Comparison of ENCODE assay signal across 15 cellular contexts in the genomic region with DNA sequence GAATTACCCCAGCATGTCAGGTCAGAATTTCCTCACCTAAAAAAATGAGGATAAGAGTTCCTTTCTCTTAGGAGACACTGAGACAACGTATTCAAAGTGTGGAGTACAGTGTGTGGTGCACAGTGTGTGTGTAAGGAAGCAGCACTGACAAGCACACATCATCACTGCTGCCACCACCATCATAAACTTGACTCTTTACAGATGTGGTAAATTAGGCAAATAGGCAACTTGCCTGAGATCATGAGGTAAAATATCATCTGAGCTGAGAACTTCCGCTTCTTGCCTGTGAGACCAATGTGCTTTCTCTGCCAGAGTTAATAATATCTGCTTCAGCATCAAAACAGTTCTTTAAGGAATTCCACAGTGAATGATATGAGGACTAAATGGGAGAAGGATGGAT. TPM values are rescaled to one million over a fixed set of nuclear protein-coding genes. Genes with fewer than 3 reads are reported as not detected.
DNase-seq lines count a peak whose midpoint lies in the region; TF ChIP-seq lines count a peak whose summit lies in the region.
"Had no signal": no experiment of that assay in that cellular context is flagged by ENCODE, and none has a peak within 500 bp of the region (broad histone marks: within the 10 kb centered on the region; RNA-seq: fewer than 3 reads in every experiment).

No MANE protein-coding gene starts in this region.

- H3K4me3 Mint-ChIP-seq in mesothelial cell of epicardium = no peak overlapping the region
- H3K4me3 Mint-ChIP-seq: activated naive CD8-positive, alpha-beta T cell treated with anti-CD3 and anti-CD28 coated beads for 36 hours; immature natural killer cell had no signal

- H3K4me3 ChIP-seq in brain microvascular endothelial cell (ENCODE audit: low read depth, low read length) = no peak overlapping the region
- no peak overlapping the region for H3K4me3 ChIP-seq in effector memory CD4-positive, alpha-beta T cell (ENCODE audit: insufficient read depth, low read depth, low read length, poor library complexity, severe bottlenecking)
- H3K4me3 ChIP-seq: pancreas had no signal

- H3K27me3 Mint-ChIP-seq in mesothelial cell of epicardium (ENCODE audit: low read depth) = no peaks in the 10 kb centered on the region
- H3K27me3 Mint-ChIP-seq: activated naive CD8-positive, alpha-beta T cell treated with anti-CD3 and anti-CD28 coated beads for 36 hours had no signal

- H3K36me3 ChIP-seq in brain microvascular endothelial cell (replicated peaks) = no peaks in the 10 kb centered on the region
- H3K36me3 ChIP-seq in effector memory CD4-positive, alpha-beta T cell (ENCODE audit: control insufficient read depth, insufficient read depth, low read length) = no peaks in the 10 kb centered on the region
- H3K36me3 ChIP-seq: pancreas had no signal

- H3K36me3 Mint-ChIP-seq in mesothelial cell of epicardium = no peaks in the 10 kb centered on the region

- DNase-seq in AG08395 (ENCODE audit: low spot score) (peak; percentile 39), HCEC 1CT (peak; percentile 53), brain microvascular endothelial cell (no peak), mesothelial cell of epicardium (ENCODE audit: low spot score in 2 of 2, unreplicated experiment in 2 of 2) (no peak), NCI-H2081 (lab: John Stamatoyannopoulos, UW) (no peak), SKM-1 (lab: John Stamatoyannopoulos, UW; ENCODE audit: unreplicated experiment) (no peak), NCI-H1048 (lab: John Stamatoyannopoulos, UW) (no peak)
- no peak for DNase-seq in effector memory CD4-positive, alpha-beta T cell
- DNase-seq: activated CD4-positive, alpha-beta T cell treated with anti-CD3 and anti-CD28 coated beads for 1 hour; activated naive CD8-positive, alpha-beta T cell treated with anti-CD3 and anti-CD28 coated beads for 36 hours; immature natural killer cell; NCI-H1092 treated with DMSO at 0.1 percent for 48 hours; NCI-H345; pancreas; substantia nigra had no signal

- TF ChIP-seq CTCF in brain microvascular endothelial cell (IDR thresholded peaks at IDR 0.05; ENCODE audit: low read depth, low read length, missing control alignments) (no peak), mesothelial cell of epicardium (IDR thresholded peaks at IDR 0.05; ENCODE audit: unreplicated experiment) (no peak)

- no peaks in the 10 kb centered on the region for H3K9me3 Mint-ChIP-seq in mesothelial cell of epicardium
- H3K9me3 Mint-ChIP-seq: activated naive CD8-positive, alpha-beta T cell treated with anti-CD3 and anti-CD28 coated beads for 36 hours; immature natural killer cell had no signal

- in situ Hi-C loops in brain microvascular endothelial cell (cut with HindIII; ENCODE audit: low pct_ligation_motif_present, low sequenced_read_pairs) = no loop called here

- H3K4me1 ChIP-seq in effector memory CD4-positive, alpha-beta T cell (ENCODE audit: control insufficient read depth, insufficient read depth, low read length, poor library complexity, severe bottlenecking) = no peaks in the 10 kb centered on the region

- H3K27me3 ChIP-seq in brain microvascular endothelial cell (replicated peaks) = no peaks in the 10 kb centered on the region
- H3K27me3 ChIP-seq in effector memory CD4-positive, alpha-beta T cell (replicated peaks; ENCODE audit: control insufficient read depth, insufficient read depth, low read length, poor library complexity, severe bottlenecking) = no peaks in the 10 kb centered on the region
- H3K27me3 ChIP-seq: pancreas had no signal

- peak overlapping the region; percentile 80 for H3K27ac Mint-ChIP-seq in mesothelial cell of epicardium
- H3K27ac Mint-ChIP-seq: activated naive CD8-positive, alpha-beta T cell treated with anti-CD3 and anti-CD28 coated beads for 36 hours; immature natural killer cell had no signal

- peaks cover 74% of the 10 kb centered on the region for H3K4me1 Mint-ChIP-seq in mesothelial cell of epicardium
- H3K4me1 Mint-ChIP-seq: immature natural killer cell had no signal

- H3K27ac ChIP-seq in brain microvascular endothelial cell = peak overlapping the region; percentile 70
- no peak overlapping the region for H3K27ac ChIP-seq in effector memory CD4-positive, alpha-beta T cell (ENCODE audit: insufficient read depth, low read length, poor library complexity, severe bottlenecking)
- H3K27ac ChIP-seq: pancreas had no signal

- no peaks in the 10 kb centered on the region for H3K9me3 ChIP-seq in effector memory CD4-positive, alpha-beta T cell (ENCODE audit: control insufficient read depth, low read length)
- H3K9me3 ChIP-seq: pancreas had no signal

RNA-seq across cellular contexts. Expression of gene LYRM4, which starts 52.7 kb away (rescaled TPM):
- total RNA-seq in mesothelial cell of epicardium = 35.5 to 40.6 TPM (median 37.4 TPM) in 3 replicates

RNA-seq across cellular contexts. Expression of gene FARS2, which starts 53.3 kb away (rescaled TPM):
- 19.8 to 20.1 TPM (median 19.9 TPM) in 3 replicates for total RNA-seq in mesothelial cell of epicardium

Comparison
In these comparisons a context has a peak if more than half of its experiments do, and no peak if none do; other contexts are left out.
1. DNase-seq: peak in AG08395 (single experiment) and HCEC 1CT (single experiment); none in brain microvascular endothelial cell (single experiment), mesothelial cell of epicardium (0 of 2), NCI-H2081 (0 of 2), SKM-1 (single experiment), effector memory CD4-positive, alpha-beta T cell (0 of 3) and NCI-H1048 (single experiment).